In genomic region chr3:196208942-196209695, GRCh38 we compare ENCODE assay signal across 21 cellular contexts. TPM values are rescaled to one million over a fixed set of nuclear protein-coding genes. Genes with fewer than 3 reads are reported as not detected.
A peak's percentile ranks its signal among the peaks of the same experiment; 100 is the strongest.
DNase-seq lines count a peak whose midpoint lies in the region; ATAC-seq and TF ChIP-seq lines count a peak whose summit lies in the region.
"Had no signal": no experiment of that assay in that cellular context is flagged by ENCODE, and none has a peak within 500 bp of the region (broad histone marks: within the 10 kb centered on the region; RNA-seq: fewer than 3 reads in every experiment).

No MANE protein-coding gene starts in this region.

- H3K4me3 Mint-ChIP-seq in activated naive CD8-positive, alpha-beta T cell = peak overlapping the region; percentile 58
- H3K4me3 Mint-ChIP-seq in activated naive CD8-positive, alpha-beta T cell treated with anti-CD3 and anti-CD28 coated beads for 36 hours = no peak overlapping the region
- no peak overlapping the region for H3K4me3 Mint-ChIP-seq in WTC11
- H3K4me3 Mint-ChIP-seq in memory B cell = peak overlapping the region; percentile 89
- peak overlapping the region; percentile 58 to 78 for H3K4me3 Mint-ChIP-seq in stimulated activated naive CD8-positive, alpha-beta T cell treated with anti-CD3 and anti-CD28 coated beads, Interleukin-15, amount 100 ng/mL, for 72 hours
- H3K4me3 Mint-ChIP-seq: endodermal cell, nephron progenitor cell had no signal

- H3K27ac ChIP-seq in gastroesophageal sphincter = no peak overlapping the region
- H3K27ac ChIP-seq: HL-60, transverse colon had no signal

- no peaks in the 10 kb centered on the region for H3K9me3 ChIP-seq in gastroesophageal sphincter
- H3K9me3 ChIP-seq: HAP-1, transverse colon had no signal

- H3K27me3 Mint-ChIP-seq in activated naive CD8-positive, alpha-beta T cell = no peaks in the 10 kb centered on the region
- H3K27me3 Mint-ChIP-seq in activated naive CD8-positive, alpha-beta T cell treated with anti-CD3 and anti-CD28 coated beads for 36 hours = peaks cover 4% of the 10 kb centered on the region
- peaks cover 25% of the 10 kb centered on the region for H3K27me3 Mint-ChIP-seq in WTC11 (ENCODE audit: low read depth)
- H3K27me3 Mint-ChIP-seq in memory B cell = no peaks in the 10 kb centered on the region
- H3K27me3 Mint-ChIP-seq in stimulated activated naive CD8-positive, alpha-beta T cell treated with anti-CD3 and anti-CD28 coated beads, Interleukin-15, amount 100 ng/mL, for 72 hours = peaks cover 12% of the 10 kb centered on the region

- H3K27me3 ChIP-seq in gastroesophageal sphincter = peaks cover 31% of the 10 kb centered on the region
- H3K27me3 ChIP-seq: transverse colon had no signal

- peaks cover 0 to 11% (median 0%) of the 10 kb centered on the region in 3 donors for H3K4me1 ChIP-seq in gastroesophageal sphincter
- H3K4me1 ChIP-seq: HAP-1 had no signal

- H3K4me1 Mint-ChIP-seq in activated naive CD8-positive, alpha-beta T cell (ENCODE audit: low read depth) = peaks cover 11% of the 10 kb centered on the region
- peaks cover 8% of the 10 kb centered on the region for H3K4me1 Mint-ChIP-seq in activated naive CD8-positive, alpha-beta T cell treated with anti-CD3 and anti-CD28 coated beads for 36 hours
- H3K4me1 Mint-ChIP-seq in WTC11 (peaks cover 11% of the 10 kb centered on the region), memory B cell (peaks cover 25% of the 10 kb centered on the region)
- peaks cover 35% of the 10 kb centered on the region for H3K4me1 Mint-ChIP-seq in stimulated activated naive CD8-positive, alpha-beta T cell treated with anti-CD3 and anti-CD28 coated beads, Interleukin-15, amount 100 ng/mL, for 72 hours
- H3K4me1 Mint-ChIP-seq: endodermal cell had no signal

- POLR2A ChIA-PET in WTC11 (lab: Charles Lee) = no interaction called here

- TF ChIP-seq POLR2A in gastroesophageal sphincter (IDR thresholded peaks at IDR 0.05) = no peak

- CTCF ChIA-PET in WTC11 (lab: Charles Lee) = no interaction called here

- H3K36me3 ChIP-seq in gastroesophageal sphincter = no peaks in the 10 kb centered on the region
- H3K36me3 ChIP-seq: HAP-1, transverse colon had no signal

- ATAC-seq in WTC11 (no peak), memory B cell (ENCODE audit: low read depth) (no peak), gastroesophageal sphincter (no peak)
- peak; percentile 18 for ATAC-seq in stimulated activated naive CD8-positive, alpha-beta T cell treated with anti-CD3 and anti-CD28 coated beads, Interleukin-15, amount 100 ng/mL, for 72 hours

- H3K36me3 Mint-ChIP-seq in activated naive CD8-positive, alpha-beta T cell = no peaks in the 10 kb centered on the region
- no peaks in the 10 kb centered on the region for H3K36me3 Mint-ChIP-seq in activated naive CD8-positive, alpha-beta T cell treated with anti-CD3 and anti-CD28 coated beads for 36 hours
- H3K36me3 Mint-ChIP-seq in WTC11 = no peaks in the 10 kb centered on the region
- H3K36me3 Mint-ChIP-seq in memory B cell = no peaks in the 10 kb centered on the region

- no peak for TF ChIP-seq EP300 in gastroesophageal sphincter (IDR thresholded peaks at IDR 0.05)

- TF ChIP-seq CTCF in WTC11 (IDR thresholded peaks at IDR 0.05) = no peak
- no peak for TF ChIP-seq CTCF in gastroesophageal sphincter (IDR thresholded peaks at IDR 0.05)

- H3K9me3 Mint-ChIP-seq in activated naive CD8-positive, alpha-beta T cell (ENCODE audit: low read depth) = no peaks in the 10 kb centered on the region
- peaks cover 1% of the 10 kb centered on the region for H3K9me3 Mint-ChIP-seq in activated naive CD8-positive, alpha-beta T cell treated with anti-CD3 and anti-CD28 coated beads for 36 hours
- H3K9me3 Mint-ChIP-seq in WTC11 = peaks cover 4% of the 10 kb centered on the region; the same call in 1 of the 2 replicates
- H3K9me3 Mint-ChIP-seq in memory B cell = no peaks in the 10 kb centered on the region
- H3K9me3 Mint-ChIP-seq in stimulated activated naive CD8-positive, alpha-beta T cell treated with anti-CD3 and anti-CD28 coated beads, Interleukin-15, amount 100 ng/mL, for 72 hours = no peaks in the 10 kb centered on the region
- H3K9me3 Mint-ChIP-seq: activated T-helper 2 cell treated with anti-CD3 and anti-CD28 coated beads, Interferon-gamma antibody, Interleukin-2, Interleukin-4, amounts not matched to agents 10 μg/mL and 5 μg/mL and 100 μg/mL, durations not matched to agents 14 hours and 24 hours and 36 hours; endodermal cell had no signal

- H3K4me3 ChIP-seq in gastroesophageal sphincter = no peak overlapping the region
- H3K4me3 ChIP-seq: HAP-1, transverse colon had no signal

- no peak for DNase-seq in activated naive CD8-positive, alpha-beta T cell treated with anti-CD3 and anti-CD28 coated beads for 36 hours
- DNase-seq in WTC11 (ENCODE audit: low spot score) (no peak), memory B cell (ENCODE audit: low spot score in 2 of 2) (no peak), AG20443 (ENCODE audit: low spot score) (no peak), SIG-M5 (lab: John Stamatoyannopoulos, UW) (no peak)
- no peak for DNase-seq in stimulated activated naive CD8-positive, alpha-beta T cell treated with anti-CD3 and anti-CD28 coated beads, Interleukin-15, amount 100 ng/mL, for 72 hours
- DNase-seq: endodermal cell, head of caudate nucleus, mammary epithelial cell, NCI-H446 treated with DMSO at 0.1 percent for 48 hours, nephron progenitor cell, RPMI8226, SW 1271, transverse colon had no signal

- WGBS in gastroesophageal sphincter (ENCODE audit: low coverage in 1 of 2), 2 donors = 86 to 95% methylated on average over 3 to 7 of the region's 24 CpGs

- no peak overlapping the region for H3K27ac Mint-ChIP-seq in activated naive CD8-positive, alpha-beta T cell
- no peak overlapping the region for H3K27ac Mint-ChIP-seq in activated naive CD8-positive, alpha-beta T cell treated with anti-CD3 and anti-CD28 coated beads for 36 hours
- H3K27ac Mint-ChIP-seq in WTC11 = no peak overlapping the region
- no peak overlapping the region for H3K27ac Mint-ChIP-seq in memory B cell
- no peak overlapping the region for H3K27ac Mint-ChIP-seq in stimulated activated naive CD8-positive, alpha-beta T cell treated with anti-CD3 and anti-CD28 coated beads, Interleukin-15, amount 100 ng/mL, for 72 hours
- H3K27ac Mint-ChIP-seq: activated T-helper 2 cell treated with anti-CD3 and anti-CD28 coated beads, Interferon-gamma antibody, Interleukin-2, Interleukin-4, amounts not matched to agents 10 μg/mL and 5 μg/mL and 100 μg/mL, durations not matched to agents 14 hours and 24 hours and 36 hours; endodermal cell had no signal

TF ChIP-seq in WTC11, 78 proteins besides CTCF, POLR2A, EP300 and RAD21:
- no peak for TF ChIP-seq FOXJ3 (CRISPR knock-in tag; IDR thresholded peaks at IDR 0.05; ENCODE audit: borderline replicate concordance)
- peak; percentile 21; the same call in 1 of the 2 replicates for TF ChIP-seq FOXP1 (CRISPR knock-in tag; IDR thresholded peaks at IDR 0.05; ENCODE audit: borderline replicate concordance)

RNA-seq across cellular contexts. Expression of gene ZDHHC19, which starts 2.1 kb away (rescaled TPM):
- total RNA-seq in activated naive CD8-positive, alpha-beta T cell treated with anti-CD3 and anti-CD28 coated beads for 36 hours = not detected
- 4.4 to 5.2 TPM (median 4.5 TPM) in 3 replicates for total RNA-seq in WTC11 (2021)
- not detected for total RNA-seq in gastroesophageal sphincter
- total RNA-seq: activated CD8-positive, alpha-beta memory T cell treated with anti-CD3 and anti-CD28 coated beads for 36 hours; activated T-helper 2 cell treated with anti-CD3 and anti-CD28 coated beads, Interferon-gamma antibody, Interleukin-2, Interleukin-4, amounts not matched to agents 10 μg/mL and 5 μg/mL and 100 μg/mL, durations not matched to agents 14 hours and 24 hours and 36 hours; G401; mammary epithelial cell; transverse colon had no signal

RNA-seq across cellular contexts. Expression of gene SLC51A, which starts 7.2 kb away (rescaled TPM):
- not detected for total RNA-seq in activated naive CD8-positive, alpha-beta T cell treated with anti-CD3 and anti-CD28 coated beads for 36 hours
- total RNA-seq in WTC11 (2021) = 6.9 to 8.4 TPM (median 7.6 TPM) in 3 replicates
- total RNA-seq in gastroesophageal sphincter = not detected
- total RNA-seq: activated CD8-positive, alpha-beta memory T cell treated with anti-CD3 and anti-CD28 coated beads for 36 hours; activated T-helper 2 cell treated with anti-CD3 and anti-CD28 coated beads, Interferon-gamma antibody, Interleukin-2, Interleukin-4, amounts not matched to agents 10 μg/mL and 5 μg/mL and 100 μg/mL, durations not matched to agents 14 hours and 24 hours and 36 hours; G401; mammary epithelial cell had no signal

Comparison
In these comparisons a context has a peak if more than half of its experiments do, and no peak if none do; other contexts are left out.
1. H3K4me3 Mint-ChIP-seq: peak in activated naive CD8-positive, alpha-beta T cell (single experiment), memory B cell (single experiment) and stimulated activated naive CD8-positive, alpha-beta T cell treated with anti-CD3 and anti-CD28 coated beads, Interleukin-15, amount 100 ng/mL, for 72 hours (2 of 2); none in activated naive CD8-positive, alpha-beta T cell treated with anti-CD3 and anti-CD28 coated beads for 36 hours (single experiment) and WTC11 (single experiment).